11 cellular contexts compared by ENCODE assay signal in genomic region chr2:24111407-24111861, GRCh38. TPM values are rescaled to one million over a fixed set of nuclear protein-coding genes. Genes with fewer than 3 reads are reported as not detected.
DNase-seq lines count a peak whose midpoint lies in the region; ATAC-seq and FAIRE-seq lines count a peak whose summit lies in the region.
"Had no signal": no experiment of that assay in that cellular context is flagged by ENCODE, and none has a peak within 500 bp of the region (broad histone marks: within the 10 kb centered on the region; RNA-seq: fewer than 3 reads in every experiment).

No MANE protein-coding gene starts in this region.

- intact Hi-C loops in left ventricle myocardium superior (cut with micrococcal nuclease): no loop called here

- H3K4me1 Mint-ChIP-seq in activated naive CD8-positive, alpha-beta T cell treated with anti-CD3 and anti-CD28 coated beads, Interleukin-2, amount 50 U/mL, for 24 hours: no peaks in the 10 kb centered on the region

- ATAC-seq in left ventricle myocardium superior (peak; percentile 94), GM21367 (IDR thresholded peaks at IDR 0.05; ENCODE audit: unreplicated experiment) (no peak)
- ATAC-seq in activated naive CD8-positive, alpha-beta T cell treated with anti-CD3 and anti-CD28 coated beads, Interleukin-2, amount 50 U/mL, for 24 hours: no peak

- peak; percentile 33 for DNase-seq in ACHN
- peak; percentile 41 for DNase-seq in RCC 7860 (ENCODE audit: low spot score)
- DNase-seq in left ventricle myocardium superior: no peak
- no peak for DNase-seq in nucleus accumbens (lab: John Stamatoyannopoulos, UW)
- no peak for DNase-seq in activated naive CD8-positive, alpha-beta T cell treated with anti-CD3 and anti-CD28 coated beads, Interleukin-2, amount 50 U/mL, for 24 hours
- DNase-seq: activated CD8-positive, alpha-beta memory T cell treated with anti-CD3 and anti-CD28 coated beads for 24 hours; NCI-H2171; T-helper 9 cell had no signal

- H3K9me3 Mint-ChIP-seq in activated naive CD8-positive, alpha-beta T cell treated with anti-CD3 and anti-CD28 coated beads, Interleukin-2, amount 50 U/mL, for 24 hours: peaks cover 26% of the 10 kb centered on the region

- no peak for FAIRE-seq in RCC 7860 (lab: Jason Lieb, UNC)

- H3K27ac Mint-ChIP-seq in activated naive CD8-positive, alpha-beta T cell treated with anti-CD3 and anti-CD28 coated beads, Interleukin-2, amount 50 U/mL, for 24 hours: no peak overlapping the region
- H3K27ac Mint-ChIP-seq: activated naive CD4-positive, alpha-beta T cell treated with anti-CD3 and anti-CD28 coated beads, Interleukin-2, amount 50 U/mL, for 72 hours had no signal

- in situ Hi-C loops in ACHN (cut with HindIII; ENCODE audit: low pct_ligation_motif_present, low pct_unique_long_range_greater_than_20kb, low sequenced_read_pairs): no loop called here

- H3K27me3 Mint-ChIP-seq in activated naive CD8-positive, alpha-beta T cell treated with anti-CD3 and anti-CD28 coated beads, Interleukin-2, amount 50 U/mL, for 24 hours: no peaks in the 10 kb centered on the region

- H3K36me3 Mint-ChIP-seq in activated naive CD8-positive, alpha-beta T cell treated with anti-CD3 and anti-CD28 coated beads, Interleukin-2, amount 50 U/mL, for 24 hours (ENCODE audit: low read depth): no peaks in the 10 kb centered on the region

- no peak overlapping the region for H3K4me3 Mint-ChIP-seq in activated naive CD8-positive, alpha-beta T cell treated with anti-CD3 and anti-CD28 coated beads, Interleukin-2, amount 50 U/mL, for 24 hours

RNA-seq across cellular contexts. Expression of gene PFN4, which starts 11.7 kb away (rescaled TPM):
- 0.62 TPM for total RNA-seq in left ventricle myocardium superior
- total RNA-seq: activated naive CD4-positive, alpha-beta T cell treated with anti-CD3 and anti-CD28 coated beads, Interleukin-2, amount 50 U/mL, for 72 hours; OCI-LY7 had no signal

RNA-seq across cellular contexts. Expression of gene FAM228B, which starts 11.8 kb away (rescaled TPM):
- total RNA-seq in left ventricle myocardium superior: 27.3 TPM

RNA-seq across cellular contexts. Expression of gene TP53I3, which starts 26.8 kb away (rescaled TPM):
- total RNA-seq in left ventricle myocardium superior: 13.3 TPM

RNA-seq across cellular contexts. Expression of gene SF3B6, which starts 35.3 kb away (rescaled TPM):
- 58.2 TPM for total RNA-seq in left ventricle myocardium superior

Comparison
In these comparisons a context has a peak if more than half of its experiments do, and no peak if none do; other contexts are left out.
1. DNase-seq: peak in ACHN (single experiment) and RCC 7860 (single experiment); none in left ventricle myocardium superior (single experiment), nucleus accumbens (0 of 56) and activated naive CD8-positive, alpha-beta T cell treated with anti-CD3 and anti-CD28 coated beads, Interleukin-2, amount 50 U/mL, for 24 hours (single experiment).